ENCODE assay signal across 8 cellular contexts in the genomic region with DNA sequence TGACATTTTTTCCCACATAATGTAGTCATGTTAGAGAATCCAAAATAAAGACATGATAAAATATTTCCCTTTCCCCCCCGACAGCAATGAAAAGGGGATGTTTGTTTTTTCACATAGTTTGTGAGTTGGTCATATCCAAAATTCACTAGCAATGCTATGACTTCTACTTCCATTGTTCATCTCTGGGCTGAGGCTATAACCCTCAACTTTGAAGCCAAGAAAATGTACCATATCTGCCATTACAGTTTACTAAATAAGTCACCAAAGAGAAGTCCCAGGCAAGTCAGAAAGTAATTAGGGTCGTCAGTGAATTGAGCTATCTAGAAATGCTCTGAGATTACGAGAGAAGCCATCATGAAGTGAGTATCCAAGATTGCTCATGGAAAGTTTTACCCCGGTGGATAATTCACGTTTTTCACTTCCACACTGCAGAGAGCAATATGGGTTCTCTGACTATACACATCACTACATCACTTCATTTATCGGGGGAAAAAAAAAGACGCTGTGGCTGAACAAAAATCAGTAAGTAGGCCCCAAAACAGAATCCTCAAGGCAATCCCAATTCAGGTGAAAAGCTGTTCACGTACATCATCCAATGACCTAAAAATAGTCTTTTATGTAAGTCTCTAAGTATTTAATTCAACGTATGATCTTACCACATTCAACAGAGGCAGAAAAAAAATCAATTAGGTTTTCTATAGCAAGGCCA. TPM values are rescaled to one million over a fixed set of nuclear protein-coding genes. Genes with fewer than 3 reads are reported as not detected.
DNase-seq lines count a peak whose midpoint lies in the region; ATAC-seq and TF ChIP-seq lines count a peak whose summit lies in the region.

No MANE protein-coding gene starts in this region.

- DNase-seq in ELR (ENCODE audit: low read depth) (peak; percentile 71), Panc1 (ENCODE audit: low read depth, low spot score) (no peak), fibroblast of gingiva (ENCODE audit: low read depth) (peak; percentile 7), progenitor cell of endocrine pancreas (ENCODE audit: low spot score, unreplicated experiment) (no peak), NCI-H128 (lab: John Stamatoyannopoulos, UW; ENCODE audit: unreplicated experiment) (no peak), NCI-H1930 (lab: John Stamatoyannopoulos, UW) (no peak), GM10248 (ENCODE audit: extremely low spot score) (no peak), SIG-M5 treated with dmso at 0.1 percent for 504 hours (lab: John Stamatoyannopoulos, UW; ENCODE audit: unreplicated experiment) (no peak)

- CTCF ChIA-PET in Panc1 (lab: Charles Lee) (interaction anchor here (0.6 kb wide), 2 partner anchors 29 to 143 kb away, joined by 3 to 6 read pairs; no protein-coding TSS in a partner anchor), GM10248 (lab: Yijun Ruan, JAX) (interaction anchor here (0.9 to 1.4 kb wide), 6 partner anchors 8 to 228 kb away, joined by 3 to 5 read pairs (median 4); no protein-coding TSS in a partner anchor)

- H3K27ac ChIP-seq in Panc1 (ENCODE audit: low read length), result peak overlapping the region; percentile 89

- H3K27ac Mint-ChIP-seq in progenitor cell of endocrine pancreas, result peak overlapping the region; percentile 92

- TSS peak; percentile 79 for BruUV-seq in Panc1 (replicated peaks; lab: Mats Ljungman, UMichigan)

- H3K36me3 ChIP-seq in Panc1 (ENCODE audit: control insufficient read depth, insufficient read depth, low read length), result no peaks in the 10 kb centered on the region

- in situ Hi-C loops in Panc1 (cut with HindIII; ENCODE audit: low pct_unique_long_range_greater_than_20kb, low sequenced_read_pairs), result no loop called here

- H3K4me1 Mint-ChIP-seq in progenitor cell of endocrine pancreas (ENCODE audit: low read depth), result peaks cover 17% of the 10 kb centered on the region

- no peaks in the 10 kb centered on the region for H3K36me3 Mint-ChIP-seq in progenitor cell of endocrine pancreas (ENCODE audit: insufficient read depth)

- H3K4me3 ChIP-seq in Panc1 (ENCODE audit: low read depth in 2 of 2, low read length in 2 of 2), result peak overlapping the region; percentile 63 to 85

- no peaks in the 10 kb centered on the region for H3K27me3 ChIP-seq in Panc1 (ENCODE audit: control insufficient read depth, insufficient read depth, low read length)

- ATAC-seq in Panc1, result no peak

- peaks cover 31% of the 10 kb centered on the region for H3K4me1 ChIP-seq in Panc1 (ENCODE audit: control insufficient read depth, insufficient read depth, low read length)

- H3K4me3 Mint-ChIP-seq in progenitor cell of endocrine pancreas (ENCODE audit: low read depth), result peak overlapping the region; percentile 85

- no peaks in the 10 kb centered on the region for H3K27me3 Mint-ChIP-seq in progenitor cell of endocrine pancreas

- TF ChIP-seq CTCF in Panc1 (IDR thresholded peaks at IDR 0.05) (no peak), progenitor cell of endocrine pancreas (IDR thresholded peaks at IDR 0.05; ENCODE audit: unreplicated experiment) (no peak), GM10248 (IDR thresholded peaks at IDR 0.05; ENCODE audit: control extremely low read depth, extremely low read depth, low read depth, missing control alignments) (no peak)

- no peaks in the 10 kb centered on the region for H3K9me3 Mint-ChIP-seq in progenitor cell of endocrine pancreas (ENCODE audit: low read depth)

- POLR2A ChIA-PET in Panc1 (lab: Charles Lee), result interaction anchor here (0.7 kb wide), 1 partner anchor 314 kb away, joined by 3 read pairs; no protein-coding TSS in a partner anchor
- POLR2A ChIA-PET in GM10248 (lab: Yijun Ruan, JAX), result no interaction called here

- intact Hi-C loops in Panc1 (cut with micrococcal nuclease; ENCODE audit: unreplicated experiment), result no loop called here

- H3K9me3 ChIP-seq in Panc1 (ENCODE audit: control insufficient read depth, insufficient read depth, low read depth, low read length), result no peaks in the 10 kb centered on the region

RNA-seq across cellular contexts. Expression of gene PEAK1, which starts 1.4 kb away (rescaled TPM):
- total RNA-seq in Panc1 (2021; ENCODE audit: unreplicated experiment) (58.7 TPM), progenitor cell of endocrine pancreas (32.3 and 33.8 TPM in 2 replicates)
- 19.9 TPM for polyA plus RNA-seq in Panc1 (2012; ENCODE audit: insufficient read length)

RNA-seq across cellular contexts. Expression of gene HMG20A, which starts 2.2 kb away (rescaled TPM):
- total RNA-seq in Panc1 (2021; ENCODE audit: unreplicated experiment) (54.0 TPM), progenitor cell of endocrine pancreas (46.0 and 52.2 TPM in 2 replicates)
- 36.4 TPM for polyA plus RNA-seq in Panc1 (2012; ENCODE audit: insufficient read length)

Comparison
In these comparisons a context has a peak if more than half of its experiments do, and no peak if none do; other contexts are left out.
1. DNase-seq: peak in ELR (single experiment) and fibroblast of gingiva (single experiment); none in Panc1 (single experiment), progenitor cell of endocrine pancreas (single experiment), NCI-H128 (single experiment), NCI-H1930 (0 of 2), GM10248 (single experiment) and SIG-M5 treated with dmso at 0.1 percent for 504 hours (single experiment).